19 cellular contexts compared by ENCODE assay signal in the genomic region with DNA sequence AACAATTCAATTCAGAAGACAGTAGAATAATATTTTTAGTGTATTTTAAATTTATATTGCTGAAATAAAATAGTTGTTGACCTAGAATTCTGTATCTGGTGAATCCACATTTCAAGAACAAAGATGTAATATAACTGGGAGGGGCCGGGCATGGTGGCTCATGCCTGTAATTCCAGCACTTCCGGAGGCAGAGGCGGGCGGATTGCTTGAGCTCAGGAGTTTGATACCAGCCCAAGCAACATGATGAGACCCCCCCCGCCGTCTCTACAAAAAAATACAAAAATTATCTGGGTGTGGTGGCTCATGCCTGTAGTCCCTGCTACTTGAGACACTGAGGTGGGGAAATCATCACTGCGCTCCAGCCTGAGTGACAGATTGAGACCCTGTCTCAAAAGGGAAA.
DNase-seq lines count a peak whose midpoint lies in the region; ATAC-seq and TF ChIP-seq lines count a peak whose summit lies in the region.
"Had no signal": no experiment of that assay in that cellular context is flagged by ENCODE, and none has a peak within 500 bp of the region (broad histone marks: within the 10 kb centered on the region; RNA-seq: fewer than 3 reads in every experiment).

No MANE protein-coding gene starts in this region.

- H3K4me1 ChIP-seq in breast epithelium (peaks cover 0 to 4% of the 10 kb centered on the region in 2 donors), mammary epithelial cell (ENCODE audit: insufficient read depth, low read length) (peaks cover 16% of the 10 kb centered on the region), spleen (peaks cover 0 to 20% (median 9%) of the 10 kb centered on the region in 6 donors)
- no peaks in the 10 kb centered on the region for H3K4me1 ChIP-seq in CD4-positive, alpha-beta memory T cell (ENCODE audit: insufficient read depth, low read length)

- H3K27me3 ChIP-seq in breast epithelium (no peaks in the 10 kb centered on the region), mammary epithelial cell (ENCODE audit: insufficient read depth, low read length) (no peaks in the 10 kb centered on the region), spleen (replicated peaks in 1 of 7) (peaks cover 0 to 25% (median 0%) of the 10 kb centered on the region in 7 donors)
- no peaks in the 10 kb centered on the region for H3K27me3 ChIP-seq in CD4-positive, alpha-beta memory T cell (ENCODE audit: insufficient read depth, low read length)

- in situ Hi-C loops in mammary epithelial cell (cut with MboI; ENCODE audit: low sequenced_read_pairs in 2 of 2), result no loop called here

- peaks cover 7% of the 10 kb centered on the region for H3K4me1 Mint-ChIP-seq in MCF 10A (ENCODE audit: insufficient read depth, unreplicated experiment)
- peaks cover 0 to 7% (median 6%) of the 10 kb centered on the region in 4 donors for H3K4me1 Mint-ChIP-seq in CD4-positive, alpha-beta memory T cell
- H3K4me1 Mint-ChIP-seq in activated CD4-positive, alpha-beta memory T cell treated with anti-CD3 and anti-CD28 coated beads, Interleukin-2, amount 10 ng/mL, durations not matched to agents 7 days and 5 days, result peaks cover 7% of the 10 kb centered on the region

- H3K36me3 ChIP-seq in breast epithelium (no peaks in the 10 kb centered on the region), mammary epithelial cell (ENCODE audit: insufficient read depth, low read length) (no peaks in the 10 kb centered on the region), spleen (no peaks in the 10 kb centered on the region)
- H3K36me3 ChIP-seq in CD4-positive, alpha-beta memory T cell (ENCODE audit: insufficient read depth, low read length), result no peaks in the 10 kb centered on the region

- no peaks in the 10 kb centered on the region for H3K79me2 ChIP-seq in mammary epithelial cell (ENCODE audit: insufficient read depth, low read length)

- CTCF ChIA-PET in MCF 10A (lab: Yijun Ruan, JAX) (interaction anchor here (0.5 kb wide), 1 partner anchor 695 kb away, joined by 3 read pairs; no protein-coding TSS in a partner anchor), mammary epithelial cell (lab: Charles Lee; ENCODE audit: low non-redundant PET) (interaction anchor here (0.6 to 0.9 kb wide), 3 partner anchors 15 to 138 kb away, joined by 3 to 23 read pairs (median 3); no protein-coding TSS in a partner anchor)
- CTCF ChIA-PET in CD4-positive, alpha-beta memory T cell (lab: Charles Lee; ENCODE audit: partially characterized antibody), result no interaction called here
- CTCF ChIA-PET in activated CD4-positive, alpha-beta memory T cell treated with anti-CD3 and anti-CD28 coated beads, Interleukin-2, amount 10 ng/mL, durations not matched to agents 7 days and 5 days (lab: Charles Lee), result interaction anchor here (0.6 to 1.1 kb wide), 2 partner anchors 18 to 270 kb away, joined by 3 read pairs; no protein-coding TSS in a partner anchor

- H3K27ac Mint-ChIP-seq in MCF 10A (ENCODE audit: low read depth, unreplicated experiment), result no peak overlapping the region
- H3K27ac Mint-ChIP-seq in CD4-positive, alpha-beta memory T cell, result no peak overlapping the region
- no peak overlapping the region for H3K27ac Mint-ChIP-seq in activated CD4-positive, alpha-beta memory T cell treated with anti-CD3 and anti-CD28 coated beads, Interleukin-2, amount 10 ng/mL, durations not matched to agents 7 days and 5 days
- H3K27ac Mint-ChIP-seq: GM23338 had no signal

- H3K4me3 Mint-ChIP-seq in MCF 10A (ENCODE audit: unreplicated experiment), result no peak overlapping the region
- no peak overlapping the region for H3K4me3 Mint-ChIP-seq in CD4-positive, alpha-beta memory T cell
- H3K4me3 Mint-ChIP-seq in activated CD4-positive, alpha-beta memory T cell treated with anti-CD3 and anti-CD28 coated beads, Interleukin-2, amount 10 ng/mL, durations not matched to agents 7 days and 5 days, result no peak overlapping the region
- H3K4me3 Mint-ChIP-seq: GM23338 had no signal

- DNase-seq in MCF 10A (ENCODE audit: unreplicated experiment), result peak; percentile 43
- no peak for DNase-seq in breast epithelium (ENCODE audit: low spot score in 2 of 2)
- peak; percentile 20 for DNase-seq in mammary epithelial cell
- DNase-seq in left colon, result peak in 1 of 2 donors; percentile 51
- peak; percentile 39 for DNase-seq in spleen
- DNase-seq in NCI-H187 (lab: John Stamatoyannopoulos, UW), result no peak
- DNase-seq in CD4-positive, alpha-beta memory T cell, result no peak
- DNase-seq in activated CD4-positive, alpha-beta memory T cell treated with anti-CD3 and anti-CD28 coated beads, Interleukin-2, amount 10 ng/mL, durations not matched to agents 7 days and 5 days, result no peak
- DNase-seq: 8988T; COR-L47; GDM1; KBM-7; NCI-H1105 treated with DMSO at 0.1 percent for 48 hours; NCI-H1694; NCI-H748 treated with DMSO at 0.1 percent for 48 hours; NK-92 treated with Interleukin-12 subunit alpha and Interleukin-12 subunit beta, amount 100 ng/mL, for 24 hours had no signal

- TF ChIP-seq CTCF in MCF 10A (IDR thresholded peaks at IDR 0.05; ENCODE audit: unreplicated experiment) (no peak), breast epithelium (IDR thresholded peaks at IDR 0.05) (no peak), mammary epithelial cell (conservative IDR thresholded peaks at IDR 0.05 in 1 of 2, IDR thresholded peaks at IDR 0.05 in 1 of 2; ENCODE audit: extremely low read depth in 1 of 2, insufficient read depth in 1 of 2, low read depth in 1 of 2, low read length in 2 of 2) (no peak), spleen (IDR thresholded peaks at IDR 0.05 in 8 of 11, conservative IDR thresholded peaks at IDR 0.05 in 3 of 11) (no peak)

- POLR2A ChIA-PET in MCF 10A (lab: Yijun Ruan, JAX), result interaction anchor here (0.6 kb wide), 1 partner anchor 214 kb away, joined by 3 read pairs; no protein-coding TSS in a partner anchor
- POLR2A ChIA-PET in CD4-positive, alpha-beta memory T cell (lab: Charles Lee; ENCODE audit: partially characterized antibody), result no interaction called here
- POLR2A ChIA-PET in activated CD4-positive, alpha-beta memory T cell treated with anti-CD3 and anti-CD28 coated beads, Interleukin-2, amount 10 ng/mL, durations not matched to agents 7 days and 5 days (lab: Charles Lee), result no interaction called here

- H2AFZ ChIP-seq in mammary epithelial cell (ENCODE audit: low read depth, low read length), result peak overlapping the region; percentile 27
- H2AFZ ChIP-seq: GM23338 had no signal

- no peaks in the 10 kb centered on the region for H3K9me3 Mint-ChIP-seq in MCF 10A (ENCODE audit: unreplicated experiment)
- H3K9me3 Mint-ChIP-seq in CD4-positive, alpha-beta memory T cell, result peaks cover 3 to 15% (median 13%) of the 10 kb centered on the region in 8 donors
- peaks cover 12% of the 10 kb centered on the region for H3K9me3 Mint-ChIP-seq in activated CD4-positive, alpha-beta memory T cell treated with anti-CD3 and anti-CD28 coated beads, Interleukin-2, amount 10 ng/mL, durations not matched to agents 7 days and 5 days

- dilution Hi-C loops in mammary epithelial cell (cut with HindIII; ENCODE audit: low sequenced_read_pairs), result loop anchor here (25.0 kb wide), 1 partner anchor 249 kb away; no protein-coding TSS in a partner anchor

- intact Hi-C loops in MCF 10A (cut with micrococcal nuclease), result no loop called here
- intact Hi-C loops in breast epithelium (cut with DNase I; ENCODE audit: low total_unique reads), result no loop called here
- intact Hi-C loops in mammary epithelial cell (cut with micrococcal nuclease), result no loop called here
- intact Hi-C loops in left colon (cut with DNase I, micrococcal nuclease), result loop anchor here in 1 of 2 donors (10.0 kb wide), 1 partner anchor 87 kb away; a partner anchor contains a TSS
- intact Hi-C loops in spleen (cut with DNase I; ENCODE audit: low total_unique reads), result no loop called here
- intact Hi-C loops in CD4-positive, alpha-beta memory T cell (cut with micrococcal nuclease), result loop anchor here (10.0 kb wide), 1 partner anchor 353 kb away; no protein-coding TSS in a partner anchor

- BruUV-seq in MCF 10A (replicated peaks; lab: Mats Ljungman, UMichigan) (no TSS peak), mammary epithelial cell (replicated peaks; lab: Mats Ljungman, UMichigan) (no TSS peak)

- peak; percentile 92 for ATAC-seq in left colon
- ATAC-seq: GM23338, HepG2, Right ventricle myocardium inferior had no signal

- 13% methylated on average over 7 of the region's 7 CpGs for WGBS in mammary epithelial cell (ENCODE audit: low coverage, missing lambda C conversion rate)
- WGBS in spleen, 5 donors, result 70 to 86% (median 75%) methylated on average over 7 of the region's 7 CpGs

- no peak overlapping the region for H3K9ac ChIP-seq in mammary epithelial cell (ENCODE audit: insufficient read depth, low read length)

- H3K27ac ChIP-seq in breast epithelium (no peak overlapping the region), mammary epithelial cell (ENCODE audit: insufficient read depth, low read depth, low read length) (no peak overlapping the region), spleen (peak overlapping the region in 2 of 8 donors; percentile 11 to 19)
- no peak overlapping the region for H3K27ac ChIP-seq in CD4-positive, alpha-beta memory T cell (ENCODE audit: low read depth, low read length)

- H3K36me3 Mint-ChIP-seq in MCF 10A (ENCODE audit: insufficient read depth, unreplicated experiment), result no peaks in the 10 kb centered on the region
- H3K36me3 Mint-ChIP-seq in CD4-positive, alpha-beta memory T cell, result peaks cover 3 to 5% of the 10 kb centered on the region in 2 donors
- peaks cover 11% of the 10 kb centered on the region for H3K36me3 Mint-ChIP-seq in activated CD4-positive, alpha-beta memory T cell treated with anti-CD3 and anti-CD28 coated beads, Interleukin-2, amount 10 ng/mL, durations not matched to agents 7 days and 5 days (ENCODE audit: low read depth)

- peaks cover 7% of the 10 kb centered on the region for H3K27me3 Mint-ChIP-seq in MCF 10A (ENCODE audit: insufficient read depth, unreplicated experiment)
- peaks cover 8 to 16% of the 10 kb centered on the region in 2 donors for H3K27me3 Mint-ChIP-seq in CD4-positive, alpha-beta memory T cell
- peaks cover 36% of the 10 kb centered on the region for H3K27me3 Mint-ChIP-seq in activated CD4-positive, alpha-beta memory T cell treated with anti-CD3 and anti-CD28 coated beads, Interleukin-2, amount 10 ng/mL, durations not matched to agents 7 days and 5 days

- TF ChIP-seq POLR2A in breast epithelium (IDR thresholded peaks at IDR 0.05) (no peak), spleen (IDR thresholded peaks at IDR 0.05) (no peak)

- no peak overlapping the region for H3K4me3 ChIP-seq in breast epithelium
- H3K4me3 ChIP-seq in mammary epithelial cell (replicated peaks in 1 of 3; ENCODE audit: insufficient read depth in 1 of 3, low read depth in 2 of 3, low read length in 3 of 3), result no peak overlapping the region
- no peak overlapping the region for H3K4me3 ChIP-seq in spleen
- no peak overlapping the region for H3K4me3 ChIP-seq in CD4-positive, alpha-beta memory T cell (ENCODE audit: low read length in 2 of 2)
- H3K4me3 ChIP-seq: GM23338 had no signal

- H3K9me3 ChIP-seq in breast epithelium (peaks cover 5 to 8% of the 10 kb centered on the region in 2 donors), mammary epithelial cell (replicated peaks; ENCODE audit: insufficient read depth, low read length) (no peaks in the 10 kb centered on the region), spleen (peaks cover 0 to 16% (median 11%) of the 10 kb centered on the region in 8 donors)
- peaks cover 0 to 5% of the 10 kb centered on the region in 2 donors for H3K9me3 ChIP-seq in CD4-positive, alpha-beta memory T cell (ENCODE audit: control insufficient read depth in 1 of 2, low read length in 2 of 2)

- H4K20me1 ChIP-seq in mammary epithelial cell (ENCODE audit: insufficient read depth, low read length), result no peaks in the 10 kb centered on the region

- H3K4me2 ChIP-seq in mammary epithelial cell (ENCODE audit: insufficient read depth, low read depth, low read length), result peak overlapping the region; percentile 11
- H3K4me2 ChIP-seq: GM23338 had no signal

Comparison
In these comparisons a context has a peak if more than half of its experiments do, and no peak if none do; other contexts are left out.
1. DNase-seq: peak in MCF 10A (single experiment), mammary epithelial cell (single experiment) and spleen (single experiment); none in breast epithelium (0 of 2), NCI-H187 (0 of 2), CD4-positive, alpha-beta memory T cell (0 of 5) and activated CD4-positive, alpha-beta memory T cell treated with anti-CD3 and anti-CD28 coated beads, Interleukin-2, amount 10 ng/mL, durations not matched to agents 7 days and 5 days (single experiment).